ENCODE assay signal across 31 cellular contexts in genomic region chr16:21185659-21186325, GRCh38. TPM values are rescaled to one million over a fixed set of nuclear protein-coding genes. Genes with fewer than 3 reads are reported as not detected.
"Had no signal": no experiment of that assay in that cellular context is flagged by ENCODE, and none has a peak within 500 bp of the region (broad histone marks: within the 10 kb centered on the region; RNA-seq: fewer than 3 reads in every experiment).

No MANE protein-coding gene starts in this region.

- H3K27ac Mint-ChIP-seq: activated naive CD4-positive, alpha-beta T cell treated with anti-CD3 and anti-CD28 coated beads, Interleukin-2, amount 10 ng/mL, durations not matched to agents 7 days and 5 days; activated naive CD8-positive, alpha-beta T cell treated with anti-CD3 and anti-CD28 coated beads for 36 hours had no signal

- H3K9me3 ChIP-seq: Peyer's patch had no signal

- H3K4me3 Mint-ChIP-seq: activated CD8-positive, alpha-beta T cell treated with anti-CD3 and anti-CD28 coated beads for 36 hours; activated naive CD4-positive, alpha-beta T cell treated with anti-CD3 and anti-CD28 coated beads, Interleukin-2, amount 10 ng/mL, durations not matched to agents 7 days and 5 days; activated naive CD8-positive, alpha-beta T cell treated with anti-CD3 and anti-CD28 coated beads for 36 hours; activated T-cell treated with anti-CD3 and anti-CD28 coated beads, Interleukin-2, amount 50 U/mL, for 24 hours; central memory CD8-positive, alpha-beta T cell had no signal

- H3K27me3 ChIP-seq: cardiac muscle cell, Peyer's patch had no signal

- H3K9me3 Mint-ChIP-seq: activated naive CD4-positive, alpha-beta T cell treated with anti-CD3 and anti-CD28 coated beads, Interleukin-2, amount 10 ng/mL, durations not matched to agents 7 days and 5 days; central memory CD8-positive, alpha-beta T cell had no signal

- H3K4me1 Mint-ChIP-seq: central memory CD8-positive, alpha-beta T cell had no signal

- H3K4me3 ChIP-seq: cardiac muscle cell, Peyer's patch had no signal

- H3K27me3 Mint-ChIP-seq: central memory CD8-positive, alpha-beta T cell had no signal

- DNase-seq: activated CD4-positive, alpha-beta T cell treated with anti-CD3 and anti-CD28 coated beads for 1 hour; activated CD4-positive, alpha-beta T cell treated with anti-CD3 and anti-CD28 coated beads for 48 hours; activated CD4-positive, alpha-beta T cell treated with anti-CD3 and anti-CD28 coated beads, Interleukin-2, amount 50 U/mL, for 4 hours; activated CD4-positive, CD25-positive, alpha-beta regulatory T cell; activated CD8-positive, alpha-beta T cell treated with anti-CD3 and anti-CD28 coated beads for 36 hours; activated gamma-delta T cell treated with Interleukin-2 at 50 U/mL for 16 hours; activated naive CD4-positive, alpha-beta T cell treated with anti-CD3 and anti-CD28 coated beads, Interleukin-2, amount 10 ng/mL, durations not matched to agents 7 days and 5 days; activated naive CD8-positive, alpha-beta T cell treated with anti-CD3 and anti-CD28 coated beads for 36 hours; activated T-cell treated with anti-CD3 and anti-CD28 coated beads, Interleukin-2, amount 50 U/mL, for 24 hours; amniotic stem cell; aorta; Kasumi-1; KG1; MM.1S; NCI-H1092; NCI-H1436 treated with DMSO at 0.1 percent for 48 hours; NCI-H1694 treated with DMSO at 0.1 percent for 48 hours; NCI-H2029; NCI-H345; NCI-H524 treated with DMSO at 0.1 percent for 48 hours; Peyer's patch; RPMI8226; SW 1271; T-helper 1 cell; T-helper 2 cell; T-helper 9 cell had no signal

- H3K36me3 ChIP-seq: cardiac muscle cell had no signal

- H3K27ac ChIP-seq: cardiac muscle cell, Peyer's patch, VCaP had no signal

RNA-seq across cellular contexts. Expression of gene ZP2, which starts 25.6 kb away (rescaled TPM):
- total RNA-seq: activated CD8-positive, alpha-beta memory T cell treated with anti-CD3 and anti-CD28 coated beads for 36 hours; activated CD8-positive, alpha-beta T cell treated with anti-CD3 and anti-CD28 coated beads for 36 hours; activated naive CD8-positive, alpha-beta T cell treated with anti-CD3 and anti-CD28 coated beads for 36 hours; aorta; cardiac muscle cell; NCI-H460 had no signal

RNA-seq across cellular contexts. Expression of gene DNAH3, which starts 35.1 kb away (rescaled TPM):
- total RNA-seq: activated naive CD8-positive, alpha-beta T cell treated with anti-CD3 and anti-CD28 coated beads for 36 hours; aorta had no signal

RNA-seq across cellular contexts. Expression of gene ANKS4B, which starts 47.7 kb away (rescaled TPM):
- total RNA-seq: activated CD8-positive, alpha-beta memory T cell treated with anti-CD3 and anti-CD28 coated beads for 36 hours; activated CD8-positive, alpha-beta T cell treated with anti-CD3 and anti-CD28 coated beads for 36 hours; activated naive CD8-positive, alpha-beta T cell treated with anti-CD3 and anti-CD28 coated beads for 36 hours; aorta; cardiac muscle cell; NCI-H460 had no signal
